Comparison of ENCODE assay signal across 1 cellular context in the genomic region with DNA sequence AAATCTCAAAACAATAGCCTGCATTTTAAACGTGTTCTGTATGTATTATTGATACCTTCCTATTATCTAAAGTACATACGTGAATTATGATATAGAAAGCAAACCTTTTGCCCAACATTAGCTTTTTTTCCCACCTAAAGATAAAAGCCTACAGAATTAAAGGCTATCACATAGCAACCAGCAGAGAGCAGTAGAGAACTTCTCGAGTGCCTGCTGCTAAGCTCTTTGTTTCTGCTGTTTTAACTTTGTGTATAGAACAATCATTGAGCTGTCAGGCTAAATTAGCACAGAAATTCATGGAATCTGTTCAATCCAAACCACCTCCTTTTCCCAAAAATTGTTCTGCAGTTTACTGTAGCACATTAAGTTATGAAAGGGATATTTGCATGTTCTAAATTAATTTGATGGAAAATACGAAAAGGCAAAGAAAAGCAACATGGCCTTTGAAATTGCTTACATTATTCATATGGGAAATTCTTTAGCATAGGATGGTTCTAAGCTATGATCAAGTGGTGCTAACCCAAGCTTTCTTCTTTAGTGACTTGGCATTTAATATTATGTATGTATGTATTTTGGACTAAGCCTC.
TF ChIP-seq lines count a peak whose summit lies in the region.

No MANE protein-coding gene starts in this region.

TF ChIP-seq in GM23338, 12 proteins besides CTCF, POLR2A, EP300 and RAD21:
- TF ChIP-seq, protein P1, sequence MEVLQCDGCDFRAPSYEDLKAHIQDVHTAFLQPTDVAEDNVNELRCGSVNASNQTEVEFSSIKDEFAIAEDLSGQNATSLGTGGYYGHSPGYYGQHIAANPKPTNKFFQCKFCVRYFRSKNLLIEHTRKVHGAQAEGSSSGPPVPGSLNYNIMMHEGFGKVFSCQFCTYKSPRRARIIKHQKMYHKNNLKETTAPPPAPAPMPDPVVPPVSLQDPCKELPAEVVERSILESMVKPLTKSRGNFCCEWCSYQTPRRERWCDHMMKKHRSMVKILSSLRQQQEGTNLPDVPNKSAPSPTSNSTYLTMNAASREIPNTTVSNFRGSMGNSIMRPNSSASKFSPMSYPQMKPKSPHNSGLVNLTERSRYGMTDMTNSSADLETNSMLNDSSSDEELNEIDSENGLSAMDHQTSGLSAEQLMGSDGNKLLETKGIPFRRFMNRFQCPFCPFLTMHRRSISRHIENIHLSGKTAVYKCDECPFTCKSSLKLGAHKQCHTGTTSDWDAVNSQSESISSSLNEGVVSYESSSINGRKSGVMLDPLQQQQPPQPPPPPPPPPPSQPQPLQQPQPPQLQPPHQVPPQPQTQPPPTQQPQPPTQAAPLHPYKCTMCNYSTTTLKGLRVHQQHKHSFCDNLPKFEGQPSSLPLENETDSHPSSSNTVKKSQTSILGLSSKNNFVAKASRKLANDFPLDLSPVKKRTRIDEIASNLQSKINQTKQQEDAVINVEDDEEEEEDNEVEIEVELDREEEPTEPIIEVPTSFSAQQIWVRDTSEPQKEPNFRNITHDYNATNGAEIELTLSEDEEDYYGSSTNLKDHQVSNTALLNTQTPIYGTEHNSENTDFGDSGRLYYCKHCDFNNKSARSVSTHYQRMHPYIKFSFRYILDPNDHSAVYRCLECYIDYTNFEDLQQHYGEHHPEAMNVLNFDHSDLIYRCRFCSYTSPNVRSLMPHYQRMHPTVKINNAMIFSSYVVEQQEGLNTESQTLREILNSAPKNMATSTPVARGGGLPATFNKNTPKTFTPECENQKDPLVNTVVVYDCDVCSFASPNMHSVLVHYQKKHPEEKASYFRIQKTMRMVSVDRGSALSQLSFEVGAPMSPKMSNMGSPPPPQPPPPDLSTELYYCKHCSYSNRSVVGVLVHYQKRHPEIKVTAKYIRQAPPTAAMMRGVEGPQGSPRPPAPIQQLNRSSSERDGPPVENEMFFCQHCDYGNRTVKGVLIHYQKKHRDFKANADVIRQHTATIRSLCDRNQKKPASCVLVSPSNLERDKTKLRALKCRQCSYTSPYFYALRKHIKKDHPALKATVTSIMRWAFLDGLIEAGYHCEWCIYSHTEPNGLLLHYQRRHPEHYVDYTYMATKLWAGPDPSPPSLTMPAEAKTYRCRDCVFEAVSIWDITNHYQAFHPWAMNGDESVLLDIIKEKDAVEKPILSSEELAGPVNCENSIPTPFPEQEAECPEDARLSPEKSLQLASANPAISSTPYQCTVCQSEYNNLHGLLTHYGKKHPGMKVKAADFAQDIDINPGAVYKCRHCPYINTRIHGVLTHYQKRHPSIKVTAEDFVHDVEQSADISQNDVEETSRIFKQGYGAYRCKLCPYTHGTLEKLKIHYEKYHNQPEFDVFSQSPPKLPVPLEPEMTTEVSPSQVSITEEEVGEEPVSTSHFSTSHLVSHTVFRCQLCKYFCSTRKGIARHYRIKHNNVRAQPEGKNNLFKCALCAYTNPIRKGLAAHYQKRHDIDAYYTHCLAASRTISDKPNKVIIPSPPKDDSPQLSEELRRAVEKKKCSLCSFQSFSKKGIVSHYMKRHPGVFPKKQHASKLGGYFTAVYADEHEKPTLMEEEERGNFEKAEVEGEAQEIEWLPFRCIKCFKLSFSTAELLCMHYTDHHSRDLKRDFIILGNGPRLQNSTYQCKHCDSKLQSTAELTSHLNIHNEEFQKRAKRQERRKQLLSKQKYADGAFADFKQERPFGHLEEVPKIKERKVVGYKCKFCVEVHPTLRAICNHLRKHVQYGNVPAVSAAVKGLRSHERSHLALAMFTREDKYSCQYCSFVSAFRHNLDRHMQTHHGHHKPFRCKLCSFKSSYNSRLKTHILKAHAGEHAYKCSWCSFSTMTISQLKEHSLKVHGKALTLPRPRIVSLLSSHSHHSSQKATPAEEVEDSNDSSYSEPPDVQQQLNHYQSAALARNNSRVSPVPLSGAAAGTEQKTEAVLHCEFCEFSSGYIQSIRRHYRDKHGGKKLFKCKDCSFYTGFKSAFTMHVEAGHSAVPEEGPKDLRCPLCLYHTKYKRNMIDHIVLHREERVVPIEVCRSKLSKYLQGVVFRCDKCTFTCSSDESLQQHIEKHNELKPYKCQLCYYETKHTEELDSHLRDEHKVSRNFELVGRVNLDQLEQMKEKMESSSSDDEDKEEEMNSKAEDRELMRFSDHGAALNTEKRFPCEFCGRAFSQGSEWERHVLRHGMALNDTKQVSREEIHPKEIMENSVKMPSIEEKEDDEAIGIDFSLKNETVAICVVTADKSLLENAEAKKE (CRISPR knock-in tag; IDR thresholded peaks at IDR 0.05): no peak
- TF ChIP-seq EZH2phosphoT487 (IDR thresholded peaks at IDR 0.05; ENCODE audit: unreplicated experiment): no peak
- no peak for TF ChIP-seq NANOG (IDR thresholded peaks at IDR 0.05; ENCODE audit: borderline replicate concordance)
- TF ChIP-seq EZH2 (IDR thresholded peaks at IDR 0.05; ENCODE audit: low read depth, unreplicated experiment): no peak
- TF ChIP-seq, protein P2, sequence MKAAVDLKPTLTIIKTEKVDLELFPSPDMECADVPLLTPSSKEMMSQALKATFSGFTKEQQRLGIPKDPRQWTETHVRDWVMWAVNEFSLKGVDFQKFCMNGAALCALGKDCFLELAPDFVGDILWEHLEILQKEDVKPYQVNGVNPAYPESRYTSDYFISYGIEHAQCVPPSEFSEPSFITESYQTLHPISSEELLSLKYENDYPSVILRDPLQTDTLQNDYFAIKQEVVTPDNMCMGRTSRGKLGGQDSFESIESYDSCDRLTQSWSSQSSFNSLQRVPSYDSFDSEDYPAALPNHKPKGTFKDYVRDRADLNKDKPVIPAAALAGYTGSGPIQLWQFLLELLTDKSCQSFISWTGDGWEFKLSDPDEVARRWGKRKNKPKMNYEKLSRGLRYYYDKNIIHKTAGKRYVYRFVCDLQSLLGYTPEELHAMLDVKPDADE (IDR thresholded peaks at IDR 0.05): no peak
- TF ChIP-seq, protein P3, sequence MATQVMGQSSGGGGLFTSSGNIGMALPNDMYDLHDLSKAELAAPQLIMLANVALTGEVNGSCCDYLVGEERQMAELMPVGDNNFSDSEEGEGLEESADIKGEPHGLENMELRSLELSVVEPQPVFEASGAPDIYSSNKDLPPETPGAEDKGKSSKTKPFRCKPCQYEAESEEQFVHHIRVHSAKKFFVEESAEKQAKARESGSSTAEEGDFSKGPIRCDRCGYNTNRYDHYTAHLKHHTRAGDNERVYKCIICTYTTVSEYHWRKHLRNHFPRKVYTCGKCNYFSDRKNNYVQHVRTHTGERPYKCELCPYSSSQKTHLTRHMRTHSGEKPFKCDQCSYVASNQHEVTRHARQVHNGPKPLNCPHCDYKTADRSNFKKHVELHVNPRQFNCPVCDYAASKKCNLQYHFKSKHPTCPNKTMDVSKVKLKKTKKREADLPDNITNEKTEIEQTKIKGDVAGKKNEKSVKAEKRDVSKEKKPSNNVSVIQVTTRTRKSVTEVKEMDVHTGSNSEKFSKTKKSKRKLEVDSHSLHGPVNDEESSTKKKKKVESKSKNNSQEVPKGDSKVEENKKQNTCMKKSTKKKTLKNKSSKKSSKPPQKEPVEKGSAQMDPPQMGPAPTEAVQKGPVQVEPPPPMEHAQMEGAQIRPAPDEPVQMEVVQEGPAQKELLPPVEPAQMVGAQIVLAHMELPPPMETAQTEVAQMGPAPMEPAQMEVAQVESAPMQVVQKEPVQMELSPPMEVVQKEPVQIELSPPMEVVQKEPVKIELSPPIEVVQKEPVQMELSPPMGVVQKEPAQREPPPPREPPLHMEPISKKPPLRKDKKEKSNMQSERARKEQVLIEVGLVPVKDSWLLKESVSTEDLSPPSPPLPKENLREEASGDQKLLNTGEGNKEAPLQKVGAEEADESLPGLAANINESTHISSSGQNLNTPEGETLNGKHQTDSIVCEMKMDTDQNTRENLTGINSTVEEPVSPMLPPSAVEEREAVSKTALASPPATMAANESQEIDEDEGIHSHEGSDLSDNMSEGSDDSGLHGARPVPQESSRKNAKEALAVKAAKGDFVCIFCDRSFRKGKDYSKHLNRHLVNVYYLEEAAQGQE (IDR thresholded peaks at IDR 0.05; ENCODE audit: unreplicated experiment): no peak
- TF ChIP-seq POLR2AphosphoS5 (IDR thresholded peaks at IDR 0.05; ENCODE audit: low read depth): no peak
- no peak for TF ChIP-seq ZNF114 (CRISPR knock-in tag; IDR thresholded peaks at IDR 0.05)
- no peak for TF ChIP-seq JUNB (IDR thresholded peaks at IDR 0.05; ENCODE audit: unreplicated experiment)
- TF ChIP-seq ZNF331 (CRISPR knock-in tag; IDR thresholded peaks at IDR 0.05; ENCODE audit: low read depth): no peak
- no peak for TF ChIP-seq CREB1 (CRISPR knock-in tag; IDR thresholded peaks at IDR 0.05; ENCODE audit: low read depth)
- TF ChIP-seq STAT1 (IDR thresholded peaks at IDR 0.05; ENCODE audit: unreplicated experiment): no peak
